In the genomic region with DNA sequence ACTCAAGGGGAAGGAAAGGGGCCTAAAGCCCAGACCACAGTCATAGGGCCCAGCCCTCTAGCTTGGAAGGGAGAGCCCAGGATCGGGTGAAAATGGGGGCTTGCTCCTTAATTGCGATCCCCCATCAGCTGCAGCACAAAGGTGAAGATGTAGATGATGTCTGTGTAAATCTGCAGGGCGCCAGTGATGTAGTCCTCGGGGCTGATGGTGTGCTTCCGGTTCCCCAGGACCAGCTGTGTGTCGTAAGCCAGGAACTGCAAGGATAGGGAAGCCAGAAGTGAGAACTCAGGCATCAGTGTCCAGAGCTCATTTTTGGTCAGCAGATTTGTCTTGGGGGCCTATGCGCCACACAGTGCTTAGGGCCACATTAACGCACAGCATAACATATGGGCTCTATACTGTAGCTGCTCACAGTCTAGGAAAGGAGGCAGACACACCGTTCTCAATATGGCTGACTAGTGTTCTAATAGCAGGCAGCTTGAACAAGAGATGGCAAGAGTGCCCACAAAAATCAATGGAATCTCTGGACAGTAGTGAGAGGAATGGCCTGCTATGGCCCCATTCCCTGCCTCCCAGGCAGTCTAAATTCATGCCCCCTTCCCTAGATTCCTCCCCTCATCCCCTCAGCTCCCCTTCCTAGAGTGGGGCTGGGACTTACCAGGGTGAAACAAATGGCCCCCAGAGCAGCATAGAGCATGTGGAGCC, we compare ENCODE assay signal across 20 cellular contexts. TPM values are rescaled to one million over a fixed set of nuclear protein-coding genes. Genes with fewer than 3 reads are reported as not detected.
DNase-seq lines count a peak whose midpoint lies in the region; ATAC-seq and TF ChIP-seq lines count a peak whose summit lies in the region.
"Had no signal": no experiment of that assay in that cellular context is flagged by ENCODE, and none has a peak within 500 bp of the region (broad histone marks: within the 10 kb centered on the region; RNA-seq: fewer than 3 reads in every experiment).

No MANE protein-coding gene starts in this region.

- 95% methylated on average over 9 of the region's 9 CpGs for WGBS in SK-N-SH (ENCODE audit: low lambda C conversion rate)

- H3K36me3 Mint-ChIP-seq in activated naive CD4-positive, alpha-beta T cell treated with anti-CD3 and anti-CD28 coated beads, Interleukin-2, amount 50 U/mL, for 24 hours = peaks cover 11% of the 10 kb centered on the region

- intact Hi-C loops in ascending aorta (cut with DNase I) = no loop called here
- intact Hi-C loops in tibial artery (cut with DNase I; ENCODE audit: low total_unique reads) = no loop called here

- TF ChIP-seq CTCF in ascending aorta (IDR thresholded peaks at IDR 0.05) (no peak), tibial artery (IDR thresholded peaks at IDR 0.05) (no peak), SK-N-SH (IDR thresholded peaks at IDR 0.05) (no peak)

- POLR2A ChIA-PET in SK-N-SH (lab: Yijun Ruan, JAX) = interaction anchor here (0.9 to 1.1 kb wide), 2 partner anchors 10 to 86 kb away, joined by 3 read pairs; no protein-coding TSS in a partner anchor

- H3K4me2 ChIP-seq in SK-N-SH = no peak overlapping the region
- H3K4me2 ChIP-seq: GM23338 had no signal

- no peak overlapping the region for H2AFZ ChIP-seq in SK-N-SH (ENCODE audit: low read depth)
- H2AFZ ChIP-seq: GM23338 had no signal

- H3K27me3 ChIP-seq in ascending aorta (no peaks in the 10 kb centered on the region), muscle layer of colon (ENCODE audit: control insufficient read depth in 1 of 2, insufficient read depth in 2 of 2, low read length in 2 of 2) (no peaks in the 10 kb centered on the region), tibial artery (no peaks in the 10 kb centered on the region), SK-N-SH (ENCODE audit: insufficient read depth) (no peaks in the 10 kb centered on the region)
- H3K27me3 ChIP-seq: ovary had no signal

- DNase-seq in activated naive CD4-positive, alpha-beta T cell (lab: John Stamatoyannopoulos, UW) = no peak
- DNase-seq in ascending aorta (ENCODE audit: low spot score in 2 of 2) (no peak), tibial artery (no peak), occipital lobe (lab: John Stamatoyannopoulos, UW) (no peak), SK-N-SH (no peak)
- DNase-seq: activated T-cell treated with anti-CD3 and anti-CD28 coated beads, Interleukin-2, amount 50 U/mL, for 4 hours; amniotic stem cell; COR-L47; Karpas-422; NCI-H1105 treated with DMSO at 0.1 percent for 48 hours; NCI-H82; ovary; stimulated activated CD4-positive, alpha-beta T cell treated with anti-CD3 and anti-CD28 coated beads, Interleukin-4, amount 100 ng/mL, for 1 hour; stimulated activated CD8-positive, alpha-beta memory T cell treated with anti-CD3 and anti-CD28 coated beads, Interleukin-4, amount 100 ng/mL, for 48 hours had no signal

- H3K27me3 Mint-ChIP-seq in activated naive CD4-positive, alpha-beta T cell treated with anti-CD3 and anti-CD28 coated beads, Interleukin-2, amount 50 U/mL, for 24 hours = no peaks in the 10 kb centered on the region

- H3K9ac ChIP-seq in muscle layer of colon (ENCODE audit: low read length) (no peak overlapping the region), SK-N-SH (no peak overlapping the region)

- H3K9me3 ChIP-seq in ascending aorta = no peaks in the 10 kb centered on the region
- H3K9me3 ChIP-seq in muscle layer of colon (ENCODE audit: low read length) = no peaks in the 10 kb centered on the region
- H3K9me3 ChIP-seq in tibial artery = no peaks in the 10 kb centered on the region
- H3K9me3 ChIP-seq in SK-N-SH = no peaks in the 10 kb centered on the region
- H3K9me3 ChIP-seq: ovary had no signal

- H3K4me1 ChIP-seq in ascending aorta (peaks cover 12 to 31% of the 10 kb centered on the region in 2 donors), muscle layer of colon (ENCODE audit: insufficient read depth, low read length) (peaks cover 25% of the 10 kb centered on the region), tibial artery (peaks cover 0 to 60% (median 33%) of the 10 kb centered on the region in 4 donors), SK-N-SH (ENCODE audit: control insufficient read depth in 1 of 2, insufficient read depth in 2 of 2, low read depth in 1 of 2, low read length in 1 of 2) (peaks cover 14 to 15% of the 10 kb centered on the region in 2 experiments; a peak in 1 of 4 replicates)

- TF ChIP-seq RAD21 in SK-N-SH (IDR thresholded peaks at IDR 0.05; ENCODE audit: low read length) = no peak

- peaks cover 19% of the 10 kb centered on the region for H3K79me2 ChIP-seq in SK-N-SH (ENCODE audit: insufficient read depth)

- H4K20me1 ChIP-seq in SK-N-SH (ENCODE audit: insufficient read depth) = no peaks in the 10 kb centered on the region

- CTCF ChIA-PET in SK-N-SH (lab: Yijun Ruan, JAX) = interaction anchor here (1.4 to 5.7 kb wide), 6 partner anchors 10 to 373 kb away, joined by 4 to 47 read pairs (median 7); partner anchors contain the start of gene CATIP

- no peak overlapping the region for H3K4me3 Mint-ChIP-seq in activated naive CD4-positive, alpha-beta T cell treated with anti-CD3 and anti-CD28 coated beads, Interleukin-2, amount 50 U/mL, for 24 hours
- H3K4me3 Mint-ChIP-seq: activated T-cell treated with anti-CD3 and anti-CD28 coated beads, Interleukin-2, amount 50 U/mL, for 4 hours; GM23338 had no signal

- H3F3A ChIP-seq in SK-N-SH (replicated peaks; ENCODE audit: insufficient read depth) = no peaks in the 10 kb centered on the region

- H3K36me3 ChIP-seq in ascending aorta = peaks cover 68 to 71% of the 10 kb centered on the region in 2 donors
- peaks cover 71% of the 10 kb centered on the region for H3K36me3 ChIP-seq in muscle layer of colon (ENCODE audit: insufficient read depth, low read length)
- H3K36me3 ChIP-seq in tibial artery = peaks cover 69 to 71% (median 70%) of the 10 kb centered on the region in 3 donors
- H3K36me3 ChIP-seq in SK-N-SH (replicated peaks in 1 of 2; ENCODE audit: control insufficient read depth in 1 of 2, insufficient read depth in 2 of 2, low read length in 1 of 2) = peaks cover 17 to 32% of the 10 kb centered on the region in 2 experiments
- H3K36me3 ChIP-seq: ovary had no signal

- no peak for ATAC-seq in HG02678 (IDR thresholded peaks at IDR 0.05; ENCODE audit: unreplicated experiment)
- ATAC-seq: activated T-cell treated with anti-CD3 and anti-CD28 coated beads, Interleukin-2, amount 50 U/mL, for 4 hours; GM23338 had no signal

- peak overlapping the region; percentile 46 for H3K27ac Mint-ChIP-seq in activated naive CD4-positive, alpha-beta T cell treated with anti-CD3 and anti-CD28 coated beads, Interleukin-2, amount 50 U/mL, for 24 hours
- H3K27ac Mint-ChIP-seq: GM23338 had no signal

- H3K9me3 Mint-ChIP-seq in activated naive CD4-positive, alpha-beta T cell treated with anti-CD3 and anti-CD28 coated beads, Interleukin-2, amount 50 U/mL, for 24 hours = no peaks in the 10 kb centered on the region
- H3K9me3 Mint-ChIP-seq: activated T-cell treated with anti-CD3 and anti-CD28 coated beads, Interleukin-2, amount 50 U/mL, for 4 hours; GM23338 had no signal

- H3K4me3 ChIP-seq in ascending aorta = no peak overlapping the region
- no peak overlapping the region for H3K4me3 ChIP-seq in muscle layer of colon (ENCODE audit: low read depth in 1 of 2, low read length in 2 of 2)
- H3K4me3 ChIP-seq in tibial artery = no peak overlapping the region
- H3K4me3 ChIP-seq in SK-N-SH (ENCODE audit: low read depth in 2 of 2, low read length in 1 of 2) = no peak overlapping the region
- H3K4me3 ChIP-seq: GM23338, lung, ovary had no signal

- H3K4me1 Mint-ChIP-seq in activated naive CD4-positive, alpha-beta T cell treated with anti-CD3 and anti-CD28 coated beads, Interleukin-2, amount 50 U/mL, for 24 hours = peaks cover 40% of the 10 kb centered on the region

- H3K9me2 ChIP-seq in SK-N-SH = no peaks in the 10 kb centered on the region

- H3K27ac ChIP-seq in ascending aorta (peak overlapping the region; percentile 74 to 80), muscle layer of colon (ENCODE audit: low read depth, low read length) (peak overlapping the region; percentile 45), tibial artery (peak overlapping the region; percentile 78 to 99), SK-N-SH (ENCODE audit: low read depth in 2 of 2, low read length in 1 of 2) (no peak overlapping the region)
- H3K27ac ChIP-seq: ovary had no signal

- no peak for TF ChIP-seq EP300 in SK-N-SH (IDR thresholded peaks at IDR 0.05; ENCODE audit: borderline replicate concordance in 1 of 2, low read depth in 1 of 2, low read length in 1 of 2)

TF ChIP-seq in SK-N-SH, 30 proteins besides CTCF, POLR2A, EP300 and RAD21:
- TF ChIP-seq, protein P1, sequence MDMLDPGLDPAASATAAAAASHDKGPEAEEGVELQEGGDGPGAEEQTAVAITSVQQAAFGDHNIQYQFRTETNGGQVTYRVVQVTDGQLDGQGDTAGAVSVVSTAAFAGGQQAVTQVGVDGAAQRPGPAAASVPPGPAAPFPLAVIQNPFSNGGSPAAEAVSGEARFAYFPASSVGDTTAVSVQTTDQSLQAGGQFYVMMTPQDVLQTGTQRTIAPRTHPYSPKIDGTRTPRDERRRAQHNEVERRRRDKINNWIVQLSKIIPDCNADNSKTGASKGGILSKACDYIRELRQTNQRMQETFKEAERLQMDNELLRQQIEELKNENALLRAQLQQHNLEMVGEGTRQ (IDR thresholded peaks at IDR 0.05; ENCODE audit: borderline replicate concordance, low read depth, low read length) = no peak
- TF ChIP-seq NFIC (IDR thresholded peaks at IDR 0.05; ENCODE audit: borderline replicate concordance) (no peak), TEAD4 (IDR thresholded peaks at IDR 0.05; ENCODE audit: borderline replicate concordance, insufficient read depth) (no peak), MEF2A (IDR thresholded peaks at IDR 0.05; ENCODE audit: borderline replicate concordance, low read depth) (no peak)

RNA-seq across cellular contexts. Expression of gene PNKD, which starts 5.2 kb away (rescaled TPM):
- total RNA-seq in ascending aorta (45.8 TPM), occipital lobe (18.2 TPM)
- 92.2 and 101 TPM in 2 replicates for polyA plus RNA-seq in SK-N-SH (2012; rRNA removed)
- 56.7 and 75.3 TPM in 2 replicates for polyA plus RNA-seq in SK-N-SH (2012; cell fraction: cytosol; rRNA removed)
- 57.8 and 74.7 TPM in 2 replicates for polyA plus RNA-seq in SK-N-SH (2012; cell fraction: nucleus; rRNA removed)

RNA-seq across cellular contexts. Expression of gene AAMP, which starts 5.6 kb away (rescaled TPM):
- 73.7 TPM for total RNA-seq in ascending aorta
- 105 TPM for total RNA-seq in occipital lobe
- 223 and 276 TPM in 2 replicates for polyA plus RNA-seq in SK-N-SH (2012; rRNA removed)
- polyA plus RNA-seq in SK-N-SH (2012; cell fraction: cytosol; rRNA removed) = 191 and 203 TPM in 2 replicates
- 302 and 308 TPM in 2 replicates for polyA plus RNA-seq in SK-N-SH (2012; cell fraction: nucleus; rRNA removed)

RNA-seq across cellular contexts. Expression of gene GPBAR1, which starts 14.7 kb away (rescaled TPM):
- not detected for total RNA-seq in ascending aorta
- total RNA-seq in occipital lobe = not detected
- polyA plus RNA-seq in SK-N-SH (2012; rRNA removed) = 0.08 and 0.13 TPM in 2 replicates
- polyA plus RNA-seq in SK-N-SH (2012; cell fraction: cytosol; rRNA removed) = 0.03 and 0.05 TPM in 2 replicates
- 0.38 and 0.50 TPM in 2 replicates for polyA plus RNA-seq in SK-N-SH (2012; cell fraction: nucleus; rRNA removed)
- total RNA-seq: frontal cortex, GM23338 had no signal

RNA-seq across cellular contexts. Expression of gene TMBIM1, which starts 16.8 kb away (rescaled TPM):
- total RNA-seq in ascending aorta = 320 TPM
- total RNA-seq in occipital lobe = 16.2 TPM
- 7.3 and 7.8 TPM in 2 replicates for polyA plus RNA-seq in SK-N-SH (2012; rRNA removed)
- polyA plus RNA-seq in SK-N-SH (2012; cell fraction: cytosol; rRNA removed) = 4.4 and 6.8 TPM in 2 replicates
- polyA plus RNA-seq in SK-N-SH (2012; cell fraction: nucleus; rRNA removed) = 4.5 and 5.3 TPM in 2 replicates

RNA-seq across cellular contexts. Expression of gene ARPC2, which starts 58.5 kb away (rescaled TPM):
- total RNA-seq in ascending aorta = 237 TPM
- total RNA-seq in occipital lobe = 110 TPM
- 319 and 387 TPM in 2 replicates for polyA plus RNA-seq in SK-N-SH (2012; rRNA removed)
- 392 and 457 TPM in 2 replicates for polyA plus RNA-seq in SK-N-SH (2012; cell fraction: cytosol; rRNA removed)
- 156 and 201 TPM in 2 replicates for polyA plus RNA-seq in SK-N-SH (2012; cell fraction: nucleus; rRNA removed)

Comparison
In these comparisons a context has a peak if more than half of its experiments do, and no peak if none do; other contexts are left out.
1. H3K27ac ChIP-seq: peak in ascending aorta (2 of 2), muscle layer of colon (single experiment) and tibial artery (2 of 2); none in SK-N-SH (0 of 2).